In genomic region chr13:33252103-33252502, GRCh38 we compare ENCODE assay signal across 19 cellular contexts. TPM values are rescaled to one million over a fixed set of nuclear protein-coding genes. Genes with fewer than 3 reads are reported as not detected.
DNase-seq lines count a peak whose midpoint lies in the region; ATAC-seq and TF ChIP-seq lines count a peak whose summit lies in the region.
"Had no signal": no experiment of that assay in that cellular context is flagged by ENCODE, and none has a peak within 500 bp of the region (broad histone marks: within the 10 kb centered on the region; RNA-seq: fewer than 3 reads in every experiment).

No MANE protein-coding gene starts in this region.

- H3K4me2 ChIP-seq in SK-N-SH: no peak overlapping the region
- H3K4me2 ChIP-seq: GM23338 had no signal

- H3K27me3 Mint-ChIP-seq in nephron progenitor cell (ENCODE audit: low read depth, poor library complexity): peaks cover 6% of the 10 kb centered on the region
- peaks cover 6% of the 10 kb centered on the region for H3K27me3 Mint-ChIP-seq in activated naive CD8-positive, alpha-beta T cell treated with anti-CD3 and anti-CD28 coated beads for 36 hours
- H3K27me3 Mint-ChIP-seq: B cell; stimulated activated naive CD8-positive, alpha-beta T cell treated with anti-CD3 and anti-CD28 coated beads, Interleukin-15, Interleukin-2, amounts not matched to agents 100 ng/mL and 50 ng/mL, for 24 hours had no signal

- intact Hi-C loops in Right ventricle myocardium superior (cut with DNase I): no loop called here
- intact Hi-C loops in upper lobe of right lung (cut with DNase I): no loop called here

- DNase-seq in SK-N-SH (no peak), Right ventricle myocardium superior (peak; percentile 66), nephron progenitor cell (no peak), upper lobe of right lung (no peak), ecto neural progenitor cell (ENCODE audit: low spot score) (no peak)
- no peak for DNase-seq in activated CD4-positive, alpha-beta T cell treated with anti-CD3 and anti-CD28 coated beads, Interleukin-2, amount 50 U/mL, for 48 hours
- no peak for DNase-seq in activated naive CD8-positive, alpha-beta T cell treated with anti-CD3 and anti-CD28 coated beads for 36 hours
- DNase-seq: activated CD4-positive, alpha-beta T cell treated with anti-CD3 and anti-CD28 coated beads for 4 hours; activated CD8-positive, alpha-beta memory T cell treated with anti-CD3 and anti-CD28 coated beads, Interleukin-2, amount 50 U/mL, for 48 hours; activated naive CD4-positive, alpha-beta T cell; COR-L47; glutamatergic neuron; NCI-H1417 treated with DMSO at 0.1 percent for 48 hours; NCI-H69; uterus had no signal

- WGBS in SK-N-SH (ENCODE audit: low lambda C conversion rate): 86% methylated on average over 4 of the region's 4 CpGs

- H3K9ac ChIP-seq in SK-N-SH: no peak overlapping the region; the same call in 1 of the 2 replicates

- H3K9me3 Mint-ChIP-seq in nephron progenitor cell: no peaks in the 10 kb centered on the region
- H3K9me3 Mint-ChIP-seq in activated naive CD8-positive, alpha-beta T cell treated with anti-CD3 and anti-CD28 coated beads for 36 hours: no peaks in the 10 kb centered on the region
- H3K9me3 Mint-ChIP-seq: stimulated activated naive CD8-positive, alpha-beta T cell treated with anti-CD3 and anti-CD28 coated beads, Interleukin-15, Interleukin-2, amounts not matched to agents 100 ng/mL and 50 ng/mL, for 24 hours had no signal

- H3F3A ChIP-seq in SK-N-SH (replicated peaks; ENCODE audit: insufficient read depth): peaks cover 29% of the 10 kb centered on the region

- H3K36me3 Mint-ChIP-seq in nephron progenitor cell (ENCODE audit: low read depth): no peaks in the 10 kb centered on the region
- H3K36me3 Mint-ChIP-seq in activated naive CD8-positive, alpha-beta T cell treated with anti-CD3 and anti-CD28 coated beads for 36 hours: no peaks in the 10 kb centered on the region

- no peak overlapping the region; the same call in 1 of the 2 replicates for H2AFZ ChIP-seq in SK-N-SH (ENCODE audit: low read depth)
- H2AFZ ChIP-seq: GM23338 had no signal

- ATAC-seq in Right ventricle myocardium superior (ENCODE audit: poor library complexity): peak; percentile 93
- peak; percentile 17 for ATAC-seq in upper lobe of right lung
- ATAC-seq: esophagus mucosa, GM23338 had no signal

- H3K27ac ChIP-seq in SK-N-SH (ENCODE audit: low read depth in 2 of 2, low read length in 1 of 2) (peak overlapping the region; percentile 91), upper lobe of right lung (no peak overlapping the region)

- H3K79me2 ChIP-seq in SK-N-SH (ENCODE audit: insufficient read depth): peaks cover 80% of the 10 kb centered on the region

- H3K27ac Mint-ChIP-seq in nephron progenitor cell: peak overlapping the region; percentile 68
- no peak overlapping the region for H3K27ac Mint-ChIP-seq in activated naive CD8-positive, alpha-beta T cell treated with anti-CD3 and anti-CD28 coated beads for 36 hours
- H3K27ac Mint-ChIP-seq: B cell; GM23338; stimulated activated naive CD8-positive, alpha-beta T cell treated with anti-CD3 and anti-CD28 coated beads, Interleukin-15, Interleukin-2, amounts not matched to agents 100 ng/mL and 50 ng/mL, for 24 hours had no signal

- H3K36me3 ChIP-seq in SK-N-SH (replicated peaks in 1 of 2; ENCODE audit: control insufficient read depth in 1 of 2, insufficient read depth in 2 of 2, low read length in 1 of 2) (no peaks in the 10 kb centered on the region), upper lobe of right lung (no peaks in the 10 kb centered on the region)
- H3K36me3 ChIP-seq: uterus had no signal

- H3K4me3 ChIP-seq in SK-N-SH (ENCODE audit: low read depth in 2 of 2, low read length in 1 of 2) (no peak overlapping the region), upper lobe of right lung (no peak overlapping the region)
- H3K4me3 ChIP-seq: GM23338, uterus had no signal

- POLR2A ChIA-PET in SK-N-SH (lab: Yijun Ruan, JAX): no interaction called here

- no peak for TF ChIP-seq CTCF in SK-N-SH (IDR thresholded peaks at IDR 0.05)
- TF ChIP-seq CTCF in nephron progenitor cell (IDR thresholded peaks at IDR 0.05): no peak
- TF ChIP-seq CTCF in upper lobe of right lung (IDR thresholded peaks at IDR 0.05): no peak

- H3K9me2 ChIP-seq in SK-N-SH: no peaks in the 10 kb centered on the region

- H3K4me3 Mint-ChIP-seq in nephron progenitor cell: no peak overlapping the region
- no peak overlapping the region for H3K4me3 Mint-ChIP-seq in activated naive CD8-positive, alpha-beta T cell treated with anti-CD3 and anti-CD28 coated beads for 36 hours
- H3K4me3 Mint-ChIP-seq: B cell; GM23338; stimulated activated naive CD8-positive, alpha-beta T cell treated with anti-CD3 and anti-CD28 coated beads, Interleukin-15, Interleukin-2, amounts not matched to agents 100 ng/mL and 50 ng/mL, for 24 hours had no signal

- H3K4me1 Mint-ChIP-seq in nephron progenitor cell: no peaks in the 10 kb centered on the region
- H3K4me1 Mint-ChIP-seq in activated naive CD8-positive, alpha-beta T cell treated with anti-CD3 and anti-CD28 coated beads for 36 hours: no peaks in the 10 kb centered on the region

- no peak for TF ChIP-seq EP300 in SK-N-SH (IDR thresholded peaks at IDR 0.05; ENCODE audit: borderline replicate concordance in 1 of 2, low read depth in 1 of 2, low read length in 1 of 2)

- H3K4me1 ChIP-seq in SK-N-SH (ENCODE audit: control insufficient read depth in 1 of 2, insufficient read depth in 2 of 2, low read depth in 1 of 2, low read length in 1 of 2) (peaks cover 14 to 19% of the 10 kb centered on the region in 2 experiments; a peak in 3 of 4 replicates), upper lobe of right lung (peaks cover 16% of the 10 kb centered on the region)

- CTCF ChIA-PET in SK-N-SH (lab: Yijun Ruan, JAX): interaction anchor here (0.8 to 1.9 kb wide), 4 partner anchors 8 to 24 kb away, joined by 3 to 4 read pairs (median 3); no protein-coding TSS in a partner anchor

- H3K27me3 ChIP-seq in SK-N-SH (ENCODE audit: insufficient read depth) (no peaks in the 10 kb centered on the region), upper lobe of right lung (no peaks in the 10 kb centered on the region)
- H3K27me3 ChIP-seq: uterus had no signal

- TF ChIP-seq RAD21 in SK-N-SH (IDR thresholded peaks at IDR 0.05; ENCODE audit: low read length): no peak

- H4K20me1 ChIP-seq in SK-N-SH (ENCODE audit: insufficient read depth): no peaks in the 10 kb centered on the region

- H3K9me3 ChIP-seq in SK-N-SH (no peaks in the 10 kb centered on the region), upper lobe of right lung (no peaks in the 10 kb centered on the region)
- H3K9me3 ChIP-seq: uterus had no signal

TF ChIP-seq in SK-N-SH, 30 proteins besides CTCF, POLR2A, EP300 and RAD21:
- no peak for TF ChIP-seq RXRA (IDR thresholded peaks at IDR 0.05; ENCODE audit: borderline replicate concordance, low read depth)
- TF ChIP-seq TEAD4 (IDR thresholded peaks at IDR 0.05; ENCODE audit: borderline replicate concordance, insufficient read depth): no peak
- TF ChIP-seq USF2 (IDR thresholded peaks at IDR 0.05; ENCODE audit: borderline replicate concordance, low read depth, low read length): no peak
- TF ChIP-seq TCF12 (IDR thresholded peaks at IDR 0.05): no peak
- TF ChIP-seq NFIC (IDR thresholded peaks at IDR 0.05; ENCODE audit: borderline replicate concordance): no peak
- no peak for TF ChIP-seq EZH2phosphoT487 (IDR thresholded peaks at IDR 0.05; ENCODE audit: borderline replicate concordance, low read depth)
- no peak for TF ChIP-seq MEF2A (IDR thresholded peaks at IDR 0.05; ENCODE audit: borderline replicate concordance, low read depth)
- TF ChIP-seq ZBTB33 (IDR thresholded peaks at IDR 0.05; ENCODE audit: borderline replicate concordance, low read depth): no peak
- TF ChIP-seq GATA2 (CRISPR knock-in tag; IDR thresholded peaks at IDR 0.05): no peak
- TF ChIP-seq FOXM1 (IDR thresholded peaks at IDR 0.05; ENCODE audit: low read depth): no peak

RNA-seq across cellular contexts. Expression of gene STARD13, which starts 33.5 kb away (rescaled TPM):
- 5.7 and 6.6 TPM in 2 replicates for polyA plus RNA-seq in SK-N-SH (2012; rRNA removed)
- 4.8 TPM in 2 replicates for polyA plus RNA-seq in SK-N-SH (2012; cell fraction: cytosol; rRNA removed)
- polyA plus RNA-seq in SK-N-SH (2012; cell fraction: nucleus; rRNA removed): 11.0 and 14.0 TPM in 2 replicates
- total RNA-seq in Right ventricle myocardium superior (36.4 TPM), upper lobe of right lung (60.4 TPM)
- under 1 TPM in 1 of 2 experiments, not detected in 1; 0.23 TPM for total RNA-seq in activated naive CD8-positive, alpha-beta T cell treated with anti-CD3 and anti-CD28 coated beads for 36 hours

Comparison
In these comparisons a context has a peak if more than half of its experiments do, and no peak if none do; other contexts are left out.
1. RNA of gene STARD13, which starts 33.5 kb away (total RNA-seq): 60.4 TPM in upper lobe of right lung (single experiment) and 36.4 TPM in Right ventricle myocardium superior (single experiment); 0.23 TPM in activated naive CD8-positive, alpha-beta T cell treated with anti-CD3 and anti-CD28 coated beads for 36 hours; every median in the first group is over 10 times any median in the second.